21 cellular contexts compared by ENCODE assay signal in the genomic region with DNA sequence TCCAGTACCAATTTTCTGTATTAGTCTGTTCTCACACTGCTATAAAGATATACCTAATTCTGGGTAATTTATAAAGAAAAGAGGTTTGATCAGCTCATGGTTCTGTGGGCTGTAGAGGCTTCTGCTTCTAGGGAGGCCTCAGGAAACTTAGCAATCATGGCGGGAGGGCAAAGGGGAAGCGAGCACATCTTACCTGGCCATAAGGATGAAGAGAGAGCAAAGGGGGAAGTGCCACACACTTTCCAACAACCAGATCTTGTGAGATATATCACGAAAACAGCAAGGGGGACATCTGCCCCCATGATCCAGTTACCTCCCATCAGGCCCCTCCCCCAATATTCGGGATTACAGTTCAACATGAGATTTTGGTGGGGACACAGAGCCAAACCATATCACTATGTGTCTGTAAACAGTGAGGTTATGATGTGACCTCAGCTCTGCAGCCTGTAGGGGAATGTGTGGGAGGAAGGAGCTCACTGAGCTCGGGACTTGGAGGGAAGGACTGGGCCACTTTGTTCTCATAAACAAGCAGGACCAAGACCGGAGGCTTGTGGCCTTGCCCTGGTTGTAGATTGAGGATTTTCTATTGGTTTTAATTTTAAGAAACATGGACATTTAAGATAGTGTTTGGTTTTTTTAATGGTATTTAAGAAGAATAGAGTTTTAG.
DNase-seq lines count a peak whose midpoint lies in the region; ATAC-seq, FAIRE-seq and TF ChIP-seq lines count a peak whose summit lies in the region.
"Had no signal": no experiment of that assay in that cellular context is flagged by ENCODE, and none has a peak within 500 bp of the region (broad histone marks: within the 10 kb centered on the region; RNA-seq: fewer than 3 reads in every experiment).

No MANE protein-coding gene starts in this region.

- peaks cover 25% of the 10 kb centered on the region for H3K9me3 ChIP-seq in GM12878 (replicated peaks; ENCODE audit: control insufficient read depth, insufficient read depth, low read length)
- no peaks in the 10 kb centered on the region for H3K9me3 ChIP-seq in testis
- H3K9me3 ChIP-seq: right atrium auricular region had no signal

- H3K9ac ChIP-seq in GM12878 (ENCODE audit: control insufficient read depth, insufficient read depth, low read length): no peak overlapping the region

- H3K27me3 ChIP-seq in GM12878 (replicated peaks in 1 of 2; ENCODE audit: control insufficient read depth in 2 of 2, insufficient read depth in 2 of 2, low read length in 1 of 2) (no peaks in the 10 kb centered on the region), testis (no peaks in the 10 kb centered on the region)
- H3K27me3 ChIP-seq: right atrium auricular region, stomach had no signal

- H3K36me3 ChIP-seq in GM12878 (ENCODE audit: control insufficient read depth in 2 of 2, insufficient read depth in 2 of 2, low read length in 1 of 2) (no peaks in the 10 kb centered on the region; a peak in 2 of 4 replicates), testis (ENCODE audit: low read depth, missing control alignments) (no peaks in the 10 kb centered on the region)
- H3K36me3 ChIP-seq: right atrium auricular region had no signal

- H3K4me1 ChIP-seq in GM12878 (ENCODE audit: control insufficient read depth, insufficient read depth, low read length) (peaks cover 15% of the 10 kb centered on the region), testis (peaks cover 27% of the 10 kb centered on the region)

- H3K27ac ChIP-seq in GM12878 (ENCODE audit: control insufficient read depth, insufficient read depth) (no peak overlapping the region), testis (peak overlapping the region; percentile 77 to 81)
- H3K27ac ChIP-seq: A549, C4-2B, coronary artery, epithelial cell of prostate, right atrium auricular region, stomach had no signal

- 0 out of 2 replicates have a peak overlapping the region, but pooled peaks have one; percentile 7 for H3K4me2 ChIP-seq in GM12878 (ENCODE audit: control insufficient read depth, insufficient read depth)
- H3K4me2 ChIP-seq: A549 had no signal

- H4K20me1 ChIP-seq in GM12878 (ENCODE audit: control insufficient read depth, insufficient read depth): no peaks in the 10 kb centered on the region

- no peak overlapping the region for H3K27ac Mint-ChIP-seq in memory B cell

- no peak for TF ChIP-seq EP300 in GM12878 (IDR thresholded peaks at IDR 0.05; ENCODE audit: borderline replicate concordance in 1 of 2, control insufficient read depth in 1 of 2, low read depth in 2 of 2, low read length in 2 of 2)

- H2AFZ ChIP-seq in GM12878 (ENCODE audit: control insufficient read depth, low read depth, low read length): no peak overlapping the region

- no peak for TF ChIP-seq CTCF in GM12878 (IDR thresholded peaks at IDR 0.05 in 2 of 3, conservative IDR thresholded peaks at IDR 0.05 in 1 of 3; ENCODE audit: control insufficient read depth in 2 of 3, extremely low read depth in 1 of 3, insufficient read depth in 1 of 3, low read depth in 3 of 3, low read length in 3 of 3)
- TF ChIP-seq CTCF in testis (IDR thresholded peaks at IDR 0.05): no peak

- TF ChIP-seq POLR2A in GM12878 (IDR thresholded peaks at IDR 0.05; ENCODE audit: low read depth, low read length) (no peak), testis (IDR thresholded peaks at IDR 0.05) (no peak)

- peaks cover 10% of the 10 kb centered on the region for H3K36me3 Mint-ChIP-seq in activated T-cell treated with anti-CD3 and anti-CD28 coated beads, Interleukin-2, amount 50 U/mL, for 4 hours (ENCODE audit: insufficient read depth)
- H3K36me3 Mint-ChIP-seq in memory B cell: peaks cover 17% of the 10 kb centered on the region

- no peak for FAIRE-seq in GM12878 (lab: Jason Lieb, UNC)
- FAIRE-seq: A549 had no signal

- CTCF ChIA-PET in GM12878 (lab: Yijun Ruan, JAX): interaction anchor here (1.4 kb wide), 1 partner anchor 31 kb away, joined by 3 read pairs; no protein-coding TSS in a partner anchor

- POLR2A ChIA-PET in GM12878 (lab: Charles Lee): no interaction called here

- H3K4me3 ChIP-seq in GM12878: no peak overlapping the region
- H3K4me3 ChIP-seq in testis: no peak overlapping the region
- H3K4me3 ChIP-seq: A549, coronary artery, right atrium auricular region, stomach had no signal

- SMC1A ChIA-PET in GM12878 (lab: Charles Lee; ENCODE audit: uncharacterized antibody, unreplicated experiment): interaction anchor here (1.8 to 3.0 kb wide), 2 partner anchors 21 to 54 kb away, joined by 5 to 9 read pairs; no protein-coding TSS in a partner anchor

- peaks cover 45% of the 10 kb centered on the region for H3K79me2 ChIP-seq in GM12878 (ENCODE audit: control insufficient read depth, insufficient read depth, low read length)

- intact Hi-C loops in GM12878 (cut with micrococcal nuclease; ENCODE audit: unreplicated experiment) (no loop called here), testis (cut with DNase I; ENCODE audit: low total_unique reads) (no loop called here)

- peak overlapping the region; percentile 21 for H3K4me3 Mint-ChIP-seq in activated T-cell treated with anti-CD3 and anti-CD28 coated beads, Interleukin-2, amount 50 U/mL, for 4 hours
- H3K4me3 Mint-ChIP-seq in memory B cell: peak overlapping the region; percentile 35

- H3K4me1 Mint-ChIP-seq in activated T-cell treated with anti-CD3 and anti-CD28 coated beads, Interleukin-2, amount 50 U/mL, for 4 hours (ENCODE audit: low read depth): peaks cover 57% of the 10 kb centered on the region
- H3K4me1 Mint-ChIP-seq in memory B cell: peaks cover 35% of the 10 kb centered on the region

- no peak for ATAC-seq in activated T-cell treated with anti-CD3 and anti-CD28 coated beads, Interleukin-2, amount 50 U/mL, for 4 hours
- ATAC-seq in GM12878 (no peak), memory B cell (ENCODE audit: low read depth) (no peak)
- ATAC-seq: A549 had no signal

- H3K27me3 Mint-ChIP-seq in activated T-cell treated with anti-CD3 and anti-CD28 coated beads, Interleukin-2, amount 50 U/mL, for 4 hours (ENCODE audit: low read depth): no peaks in the 10 kb centered on the region
- no peaks in the 10 kb centered on the region for H3K27me3 Mint-ChIP-seq in memory B cell

- WGBS in GM12878 (ENCODE audit: insufficient coverage, insufficient replicate concordance, low lambda C conversion rate, missing lambda C conversion rate): 61% methylated on average over 6 of the region's 6 CpGs
- WGBS in testis, 2 donors: 45 to 63% methylated on average over 6 of the region's 6 CpGs

- in situ Hi-C loops in GM12878 (cut with MboI): no loop called here

- RAD21 ChIA-PET in GM12878 (lab: Charles Lee; ENCODE audit: unreplicated experiment): interaction anchor here (1.6 kb wide), 2 partner anchors 31 to 36 kb away, joined by 3 to 6 read pairs; no protein-coding TSS in a partner anchor

- TF ChIP-seq RAD21 in GM12878 (IDR thresholded peaks at IDR 0.05; ENCODE audit: insufficient read depth, low read depth, low read length): no peak

- no TSS peak for BruUV-seq in GM12878 (replicated peaks; lab: Mats Ljungman, UMichigan)

- H3K9me3 Mint-ChIP-seq in activated T-cell treated with anti-CD3 and anti-CD28 coated beads, Interleukin-2, amount 50 U/mL, for 4 hours: peaks cover 16% of the 10 kb centered on the region
- H3K9me3 Mint-ChIP-seq in memory B cell: peaks cover 8% of the 10 kb centered on the region

- no peak for DNase-seq in activated T-cell treated with anti-CD3 and anti-CD28 coated beads, Interleukin-2, amount 50 U/mL, for 4 hours
- no peak for DNase-seq in activated T-cell treated with anti-CD3 and anti-CD28 coated beads, Interleukin-2, amount 50 U/mL, for 48 hours
- DNase-seq in GM12878 (ENCODE audit: low read depth, low spot score) (no peak), memory B cell (ENCODE audit: low spot score in 2 of 2) (no peak), testis (peak; percentile 84), COLO829 (ENCODE audit: low spot score) (no peak), NCI-H1436 treated with DMSO at 0.1 percent for 48 hours (lab: John Stamatoyannopoulos, UW) (no peak), NCI-H345 (lab: John Stamatoyannopoulos, UW) (no peak)
- DNase-seq: activated gamma-delta T cell; aorta; glutamatergic neuron; NCI-H146; NCI-H226; NK-92 treated with Interleukin-12 subunit alpha and Interleukin-12 subunit beta, amount 100 ng/mL, for 24 hours; stomach; SW 1271 had no signal

TF ChIP-seq in GM12878, 131 proteins besides CTCF, POLR2A, EP300 and RAD21:
- peak; percentile 23; the same call in 1 of the 2 replicates for TF ChIP-seq ZBED1 (IDR thresholded peaks at IDR 0.05; ENCODE audit: borderline replicate concordance)
- no peak for TF ChIP-seq HDGF (IDR thresholded peaks at IDR 0.05)
- no peak for TF ChIP-seq ZNF24 (IDR thresholded peaks at IDR 0.05)
- TF ChIP-seq YY1 (IDR thresholded peaks at IDR 0.05; ENCODE audit: low read depth, low read length): peak; percentile 50; the same call in 1 of the 2 replicates
- TF ChIP-seq RUNX3 (IDR thresholded peaks at IDR 0.05; ENCODE audit: low read length): peak; percentile 49
- 0 out of 3 replicates have a peak, but pooled peaks of 1 of the 2 experiments have one; percentile 51 for TF ChIP-seq EGR1 (IDR thresholded peaks at IDR 0.05; ENCODE audit: borderline replicate concordance in 1 of 2, low read depth in 2 of 2, low read length in 2 of 2)
- peak; percentile 44; the same call in 1 of the 2 replicates for TF ChIP-seq SPI1 (IDR thresholded peaks at IDR 0.05; ENCODE audit: borderline replicate concordance, insufficient read depth, low read depth, low read length)
- no peak for TF ChIP-seq ASH2L (IDR thresholded peaks at IDR 0.05; ENCODE audit: borderline replicate concordance, low read depth)
- TF ChIP-seq RCOR1 (conservative IDR thresholded peaks at IDR 0.05; ENCODE audit: low read depth, low read length): no peak
